2 cellular contexts compared by ENCODE assay signal in genomic region chr1:172289448-172289847, GRCh38.
A peak's percentile ranks its signal among the peaks of the same experiment; 100 is the strongest.
TF ChIP-seq lines count a peak whose summit lies in the region.

No MANE protein-coding gene starts in this region.

TF ChIP-seq in HepG2, 621 proteins besides CTCF, POLR2A, EP300 and RAD21 (continued from another document):
- TF ChIP-seq, protein P1, sequence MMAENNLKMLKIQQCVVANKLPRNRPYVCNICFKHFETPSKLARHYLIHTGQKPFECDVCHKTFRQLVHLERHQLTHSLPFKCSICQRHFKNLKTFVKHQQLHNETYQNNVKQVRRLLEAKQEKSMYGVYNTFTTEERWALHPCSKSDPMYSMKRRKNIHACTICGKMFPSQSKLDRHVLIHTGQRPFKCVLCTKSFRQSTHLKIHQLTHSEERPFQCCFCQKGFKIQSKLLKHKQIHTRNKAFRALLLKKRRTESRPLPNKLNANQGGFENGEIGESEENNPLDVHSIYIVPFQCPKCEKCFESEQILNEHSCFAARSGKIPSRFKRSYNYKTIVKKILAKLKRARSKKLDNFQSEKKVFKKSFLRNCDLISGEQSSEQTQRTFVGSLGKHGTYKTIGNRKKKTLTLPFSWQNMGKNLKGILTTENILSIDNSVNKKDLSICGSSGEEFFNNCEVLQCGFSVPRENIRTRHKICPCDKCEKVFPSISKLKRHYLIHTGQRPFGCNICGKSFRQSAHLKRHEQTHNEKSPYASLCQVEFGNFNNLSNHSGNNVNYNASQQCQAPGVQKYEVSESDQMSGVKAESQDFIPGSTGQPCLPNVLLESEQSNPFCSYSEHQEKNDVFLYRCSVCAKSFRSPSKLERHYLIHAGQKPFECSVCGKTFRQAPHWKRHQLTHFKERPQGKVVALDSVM (CRISPR knock-in tag; IDR thresholded peaks at IDR 0.05): no peak
- no peak for TF ChIP-seq NFE2 (CRISPR knock-in tag; IDR thresholded peaks at IDR 0.05)
- no peak for TF ChIP-seq RCOR2 (CRISPR knock-in tag; IDR thresholded peaks at IDR 0.05)
- peak; percentile 40; the same call in 1 of the 2 replicates for TF ChIP-seq MAFF (IDR thresholded peaks at IDR 0.05; ENCODE audit: low read depth, low read length)
TF ChIP-seq in HepG2: peak in this region for 2.

TF ChIP-seq in K562, 482 proteins besides CTCF, POLR2A, EP300 and RAD21 (continued from another document):
- TF ChIP-seq, protein P2, sequence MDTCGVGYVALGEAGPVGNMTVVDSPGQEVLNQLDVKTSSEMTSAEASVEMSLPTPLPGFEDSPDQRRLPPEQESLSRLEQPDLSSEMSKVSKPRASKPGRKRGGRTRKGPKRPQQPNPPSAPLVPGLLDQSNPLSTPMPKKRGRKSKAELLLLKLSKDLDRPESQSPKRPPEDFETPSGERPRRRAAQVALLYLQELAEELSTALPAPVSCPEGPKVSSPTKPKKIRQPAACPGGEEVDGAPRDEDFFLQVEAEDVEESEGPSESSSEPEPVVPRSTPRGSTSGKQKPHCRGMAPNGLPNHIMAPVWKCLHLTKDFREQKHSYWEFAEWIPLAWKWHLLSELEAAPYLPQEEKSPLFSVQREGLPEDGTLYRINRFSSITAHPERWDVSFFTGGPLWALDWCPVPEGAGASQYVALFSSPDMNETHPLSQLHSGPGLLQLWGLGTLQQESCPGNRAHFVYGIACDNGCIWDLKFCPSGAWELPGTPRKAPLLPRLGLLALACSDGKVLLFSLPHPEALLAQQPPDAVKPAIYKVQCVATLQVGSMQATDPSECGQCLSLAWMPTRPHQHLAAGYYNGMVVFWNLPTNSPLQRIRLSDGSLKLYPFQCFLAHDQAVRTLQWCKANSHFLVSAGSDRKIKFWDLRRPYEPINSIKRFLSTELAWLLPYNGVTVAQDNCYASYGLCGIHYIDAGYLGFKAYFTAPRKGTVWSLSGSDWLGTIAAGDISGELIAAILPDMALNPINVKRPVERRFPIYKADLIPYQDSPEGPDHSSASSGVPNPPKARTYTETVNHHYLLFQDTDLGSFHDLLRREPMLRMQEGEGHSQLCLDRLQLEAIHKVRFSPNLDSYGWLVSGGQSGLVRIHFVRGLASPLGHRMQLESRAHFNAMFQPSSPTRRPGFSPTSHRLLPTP (IDR thresholded peaks at IDR 0.05; ENCODE audit: borderline replicate concordance, extremely low read depth, insufficient read length): no peak
- TF ChIP-seq PHTF2 (CRISPR knock-in tag; IDR thresholded peaks at IDR 0.05) (no peak), C11orf30 (IDR thresholded peaks at IDR 0.05; ENCODE audit: low read depth) (peak; percentile 74), PHF21A (IDR thresholded peaks at IDR 0.05; ENCODE audit: borderline replicate concordance, low read depth) (no peak), SFPQ (IDR thresholded peaks at IDR 0.05; ENCODE audit: low read depth, low read length) (no peak)
